13 cellular contexts compared by ENCODE assay signal in the genomic region with DNA sequence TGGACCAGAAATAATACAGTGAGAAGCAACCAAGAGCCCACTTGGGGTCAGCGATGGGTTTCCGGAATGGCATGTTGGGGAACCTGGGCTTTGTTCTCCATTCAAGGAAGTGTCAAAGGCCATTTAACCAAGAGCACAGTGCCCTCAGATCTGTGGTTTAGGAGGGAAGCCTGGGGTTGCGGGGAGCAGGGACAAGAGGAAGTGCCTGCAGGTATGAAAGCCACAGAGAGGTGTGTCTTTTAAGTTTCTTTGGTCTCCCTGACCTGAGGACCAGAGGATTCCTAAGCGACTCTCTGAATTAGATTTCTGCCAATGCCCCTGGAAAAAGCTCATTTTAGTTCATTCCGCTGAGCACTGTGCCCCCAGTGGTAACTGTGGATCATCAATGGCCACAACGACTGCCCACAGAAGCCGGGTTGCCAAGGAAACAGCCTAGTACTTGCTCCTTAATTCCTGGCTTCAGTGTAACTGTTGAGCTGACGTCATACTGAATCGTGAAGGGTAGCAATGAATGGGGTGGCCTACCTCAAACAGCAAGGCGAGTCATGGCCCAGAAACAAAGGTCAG.
DNase-seq lines count a peak whose midpoint lies in the region; ATAC-seq, FAIRE-seq and TF ChIP-seq lines count a peak whose summit lies in the region.
"Had no signal": no experiment of that assay in that cellular context is flagged by ENCODE, and none has a peak within 500 bp of the region (broad histone marks: within the 10 kb centered on the region; RNA-seq: fewer than 3 reads in every experiment).

No MANE protein-coding gene starts in this region.

- H3K27me3 Mint-ChIP-seq in activated T-helper 2 cell treated with anti-CD3 and anti-CD28 coated beads, Interferon-gamma antibody, Interleukin-2, Interleukin-4, amounts not matched to agents 10 μg/mL and 5 μg/mL and 100 μg/mL, durations not matched to agents 14 hours and 24 hours and 36 hours (ENCODE audit: low read depth): peaks cover 16% of the 10 kb centered on the region

- H3K9me3 ChIP-seq in BLaER1 (peaks cover 34% of the 10 kb centered on the region), HepG2 (ENCODE audit: low read length) (peaks cover 21% of the 10 kb centered on the region)
- H3K9me3 ChIP-seq: gastrocnemius medialis, upper lobe of left lung had no signal

- H3K79me2 ChIP-seq in HepG2 (ENCODE audit: insufficient read depth, low read length): no peaks in the 10 kb centered on the region

- intact Hi-C loops in activated T-helper 2 cell treated with anti-CD3 and anti-CD28 coated beads, Interferon-gamma antibody, Interleukin-2, Interleukin-4, amounts not matched to agents 10 μg/mL and 5 μg/mL and 100 μg/mL, durations not matched to agents 14 hours and 24 hours and 36 hours (cut with micrococcal nuclease): loop anchor here (2.0 kb wide), 1 partner anchor 24 kb away; no protein-coding TSS in a partner anchor
- intact Hi-C loops in HepG2 (cut with micrococcal nuclease; ENCODE audit: unreplicated experiment): no loop called here

- TF ChIP-seq POLR2A in HepG2 (IDR thresholded peaks at IDR 0.05; ENCODE audit: insufficient read depth in 1 of 2, low read depth in 2 of 2, low read length in 2 of 2): no peak

- peaks cover 30% of the 10 kb centered on the region for H3K4me1 Mint-ChIP-seq in activated T-helper 2 cell treated with anti-CD3 and anti-CD28 coated beads, Interferon-gamma antibody, Interleukin-2, Interleukin-4, amounts not matched to agents 10 μg/mL and 5 μg/mL and 100 μg/mL, durations not matched to agents 14 hours and 24 hours and 36 hours (ENCODE audit: low read depth)

- H3K27ac ChIP-seq in BLaER1 (peak overlapping the region; percentile 33; the same call in 1 of the 2 replicates), HepG2 (ENCODE audit: extremely low read length, insufficient read depth, low read length) (no peak overlapping the region)
- H3K27ac ChIP-seq: gastrocnemius medialis, upper lobe of left lung had no signal

- H3K27me3 ChIP-seq in BLaER1: no peaks in the 10 kb centered on the region
- 0 out of 5 replicates have a peak, but pooled peaks cover 0 to 6% of the 10 kb centered on the region in 2 experiments for H3K27me3 ChIP-seq in HepG2 (ENCODE audit: control insufficient read depth in 1 of 2, insufficient read depth in 2 of 2, low read length in 2 of 2)
- H3K27me3 ChIP-seq: gastrocnemius medialis, upper lobe of left lung had no signal

- H3K4me2 ChIP-seq in BLaER1 (peak overlapping the region; percentile 53), HepG2 (ENCODE audit: low read depth, low read length) (no peak overlapping the region)

- 53% methylated on average over 10 of the region's 10 CpGs for WGBS in HepG2 (ENCODE audit: low lambda C conversion rate)

- H3K4me1 ChIP-seq in BLaER1 (peaks cover 17% of the 10 kb centered on the region), HepG2 (ENCODE audit: insufficient read depth, low read length) (no peaks in the 10 kb centered on the region)
- H3K4me1 ChIP-seq: gastrocnemius medialis, upper lobe of left lung had no signal

- FAIRE-seq in HepG2 (lab: Jason Lieb, UNC): no peak
- FAIRE-seq: GM18507 had no signal

- no peak overlapping the region for H2AFZ ChIP-seq in HepG2 (ENCODE audit: low read length)

- in situ Hi-C loops in HepG2 (cut with HindIII; ENCODE audit: extremely low pct_ligation_motif_present, low pct_unique_long_range_greater_than_20kb) (no loop called here), G401 (cut with HindIII; ENCODE audit: low sequenced_read_pairs) (no loop called here)

- H3K36me3 ChIP-seq in BLaER1 (no peaks in the 10 kb centered on the region), HepG2 (replicated peaks in 1 of 2; ENCODE audit: control insufficient read depth in 1 of 2, insufficient read depth in 2 of 2, low read length in 2 of 2) (no peaks in the 10 kb centered on the region)
- H3K36me3 ChIP-seq: gastrocnemius medialis, upper lobe of left lung had no signal

- no TSS peak for BruUV-seq in HepG2 (replicated peaks; lab: Mats Ljungman, UMichigan)

- 0 out of 2 replicates have a peak overlapping the region, but pooled peaks have one; percentile 2 for H3K9ac ChIP-seq in BLaER1
- H3K9ac ChIP-seq in HepG2 (ENCODE audit: insufficient read depth, low read depth, low read length): no peak overlapping the region

- POLR2A ChIA-PET in HepG2 (lab: Yijun Ruan, JAX): no interaction called here

- CTCF ChIA-PET in HepG2 (lab: Yijun Ruan, JAX; ENCODE audit: low intra/inter-chr PET ratio, low total read pairs): no interaction called here

- H3K9me3 Mint-ChIP-seq in activated T-helper 2 cell treated with anti-CD3 and anti-CD28 coated beads, Interferon-gamma antibody, Interleukin-2, Interleukin-4, amounts not matched to agents 10 μg/mL and 5 μg/mL and 100 μg/mL, durations not matched to agents 14 hours and 24 hours and 36 hours: peaks cover 26% of the 10 kb centered on the region
- H3K9me3 Mint-ChIP-seq: natural killer cell treated with Interleukin-12 subunit alpha and Interleukin-12 subunit beta and Interleukin-15 and Interleukin-18, amount 100 ng/mL, for 72 hours had no signal

- peak; percentile 31; the same call in 1 of the 2 replicates for TF ChIP-seq RAD21 in Ishikawa (IDR thresholded peaks at IDR 0.05; ENCODE audit: low read depth)
- no peak for TF ChIP-seq RAD21 in HepG2 (CRISPR knock-in tag; IDR thresholded peaks at IDR 0.05)

- H3K27ac Mint-ChIP-seq in activated T-helper 2 cell treated with anti-CD3 and anti-CD28 coated beads, Interferon-gamma antibody, Interleukin-2, Interleukin-4, amounts not matched to agents 10 μg/mL and 5 μg/mL and 100 μg/mL, durations not matched to agents 14 hours and 24 hours and 36 hours: no peak overlapping the region
- H3K27ac Mint-ChIP-seq: natural killer cell treated with Interleukin-12 subunit alpha and Interleukin-12 subunit beta and Interleukin-15 and Interleukin-18, amount 100 ng/mL, for 72 hours had no signal

- H3K36me3 Mint-ChIP-seq in activated T-helper 2 cell treated with anti-CD3 and anti-CD28 coated beads, Interferon-gamma antibody, Interleukin-2, Interleukin-4, amounts not matched to agents 10 μg/mL and 5 μg/mL and 100 μg/mL, durations not matched to agents 14 hours and 24 hours and 36 hours (ENCODE audit: low read depth): peaks cover 20% of the 10 kb centered on the region

- no peak for ATAC-seq in HepG2
- ATAC-seq in HG03565 (IDR thresholded peaks at IDR 0.05; ENCODE audit: unreplicated experiment): no peak
- ATAC-seq in HG03432 (IDR thresholded peaks at IDR 0.05; ENCODE audit: unreplicated experiment): no peak
- ATAC-seq: gastrocnemius medialis had no signal

- TF ChIP-seq CTCF in HepG2 (CRISPR knock-in tag; IDR thresholded peaks at IDR 0.05): no peak; the same call in 1 of the 2 replicates

- H4K20me1 ChIP-seq in BLaER1: no peaks in the 10 kb centered on the region
- H4K20me1 ChIP-seq in HepG2 (ENCODE audit: insufficient read depth, low read length): no peaks in the 10 kb centered on the region

- H3K4me3 ChIP-seq in BLaER1 (no peak overlapping the region), HepG2 (replicated peaks in 1 of 3; ENCODE audit: insufficient read depth in 1 of 3, low read depth in 2 of 3, low read length in 3 of 3) (no peak overlapping the region)
- H3K4me3 ChIP-seq: gastrocnemius medialis, upper lobe of left lung had no signal

- no peak for TF ChIP-seq EP300 in Ishikawa (IDR thresholded peaks at IDR 0.05; ENCODE audit: borderline replicate concordance)
- TF ChIP-seq EP300 in HepG2 (IDR thresholded peaks at IDR 0.05; ENCODE audit: low read depth in 2 of 2, low read length in 2 of 2): no peak
- TF ChIP-seq EP300 in HepG2 (CRISPR knock-in tag; IDR thresholded peaks at IDR 0.05; ENCODE audit: borderline replicate concordance): no peak

- H3K4me3 Mint-ChIP-seq in activated T-helper 2 cell treated with anti-CD3 and anti-CD28 coated beads, Interferon-gamma antibody, Interleukin-2, Interleukin-4, amounts not matched to agents 10 μg/mL and 5 μg/mL and 100 μg/mL, durations not matched to agents 14 hours and 24 hours and 36 hours (ENCODE audit: low read depth): peak overlapping the region; percentile 45
- H3K4me3 Mint-ChIP-seq: natural killer cell treated with Interleukin-12 subunit alpha and Interleukin-12 subunit beta and Interleukin-15 and Interleukin-18, amount 100 ng/mL, for 72 hours had no signal

- no peak for DNase-seq in activated T-helper 2 cell treated with anti-CD3 and anti-CD28 coated beads, Interferon-gamma antibody, Interleukin-2, Interleukin-4, amounts not matched to agents 10 μg/mL and 5 μg/mL and 100 μg/mL, durations not matched to agents 14 hours and 24 hours and 36 hours (ENCODE audit: low spot score)
- no peak for DNase-seq in HepG2 (ENCODE audit: low spot score)
- no peak for DNase-seq in OCI-M1 (lab: John Stamatoyannopoulos, UW)
- DNase-seq in G401 (ENCODE audit: low spot score): no peak
- DNase-seq: gastrocnemius medialis; stimulated activated CD4-positive, alpha-beta T cell treated with anti-CD3 and anti-CD28 coated beads, Interleukin-2, amount 100 ng/mL, for 24 hours; upper lobe of left lung had no signal

TF ChIP-seq in Ishikawa, 13 proteins besides CTCF, POLR2A, EP300 and RAD21 (continues in another document):
- no peak for TF ChIP-seq CREB1 (IDR thresholded peaks at IDR 0.05; ENCODE audit: low read depth)
- no peak for TF ChIP-seq CEBPB (IDR thresholded peaks at IDR 0.05)
- TF ChIP-seq FOXM1 (IDR thresholded peaks at IDR 0.05; ENCODE audit: borderline replicate concordance, low read depth): no peak
- no peak for TF ChIP-seq TCF12 (IDR thresholded peaks at IDR 0.05; ENCODE audit: low read depth)
- no peak for TF ChIP-seq EGR1 (IDR thresholded peaks at IDR 0.05)
- no peak for TF ChIP-seq TEAD4 (IDR thresholded peaks at IDR 0.05)
- TF ChIP-seq TAF1 (IDR thresholded peaks at IDR 0.05; ENCODE audit: low read depth): no peak
- TF ChIP-seq, protein P1, sequence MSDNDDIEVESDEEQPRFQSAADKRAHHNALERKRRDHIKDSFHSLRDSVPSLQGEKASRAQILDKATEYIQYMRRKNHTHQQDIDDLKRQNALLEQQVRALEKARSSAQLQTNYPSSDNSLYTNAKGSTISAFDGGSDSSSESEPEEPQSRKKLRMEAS (IDR thresholded peaks at IDR 0.05): no peak

TF ChIP-seq in HepG2, 621 proteins besides CTCF, POLR2A, EP300 and RAD21 (continues in another document):
- TF ChIP-seq ZNF556 (CRISPR knock-in tag; IDR thresholded peaks at IDR 0.05; ENCODE audit: borderline replicate concordance) (no peak), REXO4 (CRISPR knock-in tag; IDR thresholded peaks at IDR 0.05; ENCODE audit: borderline replicate concordance) (no peak), TOE1 (CRISPR knock-in tag; IDR thresholded peaks at IDR 0.05) (no peak), ATF7 (IDR thresholded peaks at IDR 0.05) (peak; percentile 15; the same call in 1 of the 2 replicates), ATF7 (CRISPR knock-in tag; IDR thresholded peaks at IDR 0.05) (no peak), U2AF2 (IDR thresholded peaks at IDR 0.05; ENCODE audit: low read depth, low read length) (no peak), MIER2 (CRISPR knock-in tag; IDR thresholded peaks at IDR 0.05) (no peak), ASH2L (IDR thresholded peaks at IDR 0.05; ENCODE audit: insufficient read length, low read depth, low read length) (no peak), TEAD3 (CRISPR knock-in tag; optimal IDR thresholded peaks at IDR 0.05; ENCODE audit: borderline replicate concordance) (no peak), ZNF33B (CRISPR knock-in tag; IDR thresholded peaks at IDR 0.05) (no peak), ZNF251 (CRISPR knock-in tag; IDR thresholded peaks at IDR 0.05) (no peak)
